In the genomic region with DNA sequence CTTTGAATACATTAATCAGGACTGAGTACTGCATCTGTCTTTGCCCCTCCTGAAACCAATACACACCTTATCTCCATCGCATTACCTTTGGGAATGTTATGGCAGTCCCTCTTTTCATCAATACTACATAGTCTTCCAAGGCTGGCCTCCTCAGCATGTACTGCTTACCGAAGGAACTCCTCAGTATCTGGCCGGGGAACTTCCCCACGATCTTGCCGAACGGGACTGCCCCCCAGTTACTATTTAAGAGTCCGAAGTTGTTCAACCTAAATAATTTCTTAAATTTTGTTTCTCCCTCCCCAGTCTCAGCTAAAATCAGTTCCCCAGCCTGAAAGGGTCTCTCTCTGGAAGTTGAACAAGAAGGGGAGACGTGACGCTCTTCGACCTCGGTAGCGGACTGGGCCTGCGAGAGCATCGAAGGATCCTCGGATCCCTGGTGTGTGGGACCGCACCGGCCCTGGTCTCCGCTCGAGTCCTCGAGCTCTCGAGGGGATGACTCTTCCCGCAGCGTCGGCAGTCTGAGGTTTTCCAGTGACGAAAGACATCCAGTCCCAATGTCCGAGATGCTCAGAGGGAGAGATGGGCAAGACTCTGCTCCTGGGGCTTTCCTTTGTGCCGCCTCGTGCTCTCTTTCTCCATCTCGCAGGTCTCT, we compare ENCODE assay signal across 8 cellular contexts. TPM values are rescaled to one million over a fixed set of nuclear protein-coding genes. Genes with fewer than 3 reads are reported as not detected.
DNase-seq lines count a peak whose midpoint lies in the region; ATAC-seq and TF ChIP-seq lines count a peak whose summit lies in the region.

No MANE protein-coding gene starts in this region.

- CTCF ChIA-PET in activated CD8-positive, alpha-beta T cell treated with anti-CD3 and anti-CD28 coated beads for 36 hours (lab: Charles Lee): interaction anchor here (0.9 to 2.2 kb wide), 5 partner anchors 25 to 85 kb away, joined by 3 to 14 read pairs (median 4); a partner anchor contains a TSS

- peaks cover 31% of the 10 kb centered on the region for H3K4me1 Mint-ChIP-seq in activated CD8-positive, alpha-beta T cell treated with anti-CD3 and anti-CD28 coated beads for 36 hours (ENCODE audit: low read depth)

- H3K36me3 ChIP-seq in gastroesophageal sphincter (peaks cover 0 to 4% of the 10 kb centered on the region in 2 donors), rectal smooth muscle tissue (ENCODE audit: control insufficient read depth, insufficient read depth, low read length) (no peaks in the 10 kb centered on the region)

- no peaks in the 10 kb centered on the region for H3K27me3 Mint-ChIP-seq in activated CD8-positive, alpha-beta T cell treated with anti-CD3 and anti-CD28 coated beads for 36 hours

- H3K4me1 ChIP-seq in gastroesophageal sphincter (peaks cover 4 to 48% (median 17%) of the 10 kb centered on the region in 3 donors), rectal smooth muscle tissue (ENCODE audit: control insufficient read depth, insufficient read depth, low read length) (peaks cover 8% of the 10 kb centered on the region)

- H3K27me3 ChIP-seq in gastroesophageal sphincter (no peaks in the 10 kb centered on the region), rectal smooth muscle tissue (ENCODE audit: control insufficient read depth, insufficient read depth, low read length) (no peaks in the 10 kb centered on the region)

- peak overlapping the region; percentile 31 to 85 (median 84) for H3K27ac ChIP-seq in gastroesophageal sphincter
- peak overlapping the region; percentile 60 for H3K27ac ChIP-seq in rectal smooth muscle tissue (ENCODE audit: low read depth, low read length)

- no peak for TF ChIP-seq EP300 in gastroesophageal sphincter (IDR thresholded peaks at IDR 0.05)

- H3K9ac ChIP-seq in rectal smooth muscle tissue (ENCODE audit: low read length): peak overlapping the region; percentile 39

- peak; percentile 25 for ATAC-seq in GM19452 (IDR thresholded peaks at IDR 0.05; ENCODE audit: unreplicated experiment)
- ATAC-seq in HG03558 (IDR thresholded peaks at IDR 0.05; ENCODE audit: extremely low read depth, unreplicated experiment): peak; percentile 3
- peak; percentile 5 for ATAC-seq in activated CD8-positive, alpha-beta T cell treated with anti-CD3 and anti-CD28 coated beads for 36 hours
- peak; percentile 47 for ATAC-seq in gastroesophageal sphincter

- H3K9me3 Mint-ChIP-seq in activated CD8-positive, alpha-beta T cell treated with anti-CD3 and anti-CD28 coated beads for 36 hours: no peaks in the 10 kb centered on the region

- 0% methylated on average over 7 to 16 of the region's 29 CpGs for WGBS in gastroesophageal sphincter (ENCODE audit: low coverage in 1 of 2), 2 donors

- H3K27ac Mint-ChIP-seq in activated CD8-positive, alpha-beta T cell treated with anti-CD3 and anti-CD28 coated beads for 36 hours: peak overlapping the region; percentile 96

- H3K4me3 ChIP-seq in gastroesophageal sphincter (peak overlapping the region; percentile 60 to 82), rectal smooth muscle tissue (ENCODE audit: low read length) (peak overlapping the region; percentile 84)

- H3K9me3 ChIP-seq in gastroesophageal sphincter: no peaks in the 10 kb centered on the region

- TF ChIP-seq POLR2A in gastroesophageal sphincter (IDR thresholded peaks at IDR 0.05): no peak

- POLR2A ChIA-PET in activated CD8-positive, alpha-beta T cell treated with anti-CD3 and anti-CD28 coated beads for 36 hours (lab: Charles Lee): interaction anchor here (0.8 to 2.6 kb wide), 19 partner anchors 9 to 247 kb away, joined by 3 to 30 read pairs (median 4); a partner anchor contains a TSS

- H3K36me3 Mint-ChIP-seq in activated CD8-positive, alpha-beta T cell treated with anti-CD3 and anti-CD28 coated beads for 36 hours (ENCODE audit: low read depth): peaks cover 17% of the 10 kb centered on the region

- DNase-seq in D341Med (ENCODE audit: low spot score): peak; percentile 47
- peak; percentile 26 for DNase-seq in activated CD8-positive, alpha-beta T cell treated with anti-CD3 and anti-CD28 coated beads for 36 hours
- no peak for DNase-seq in NK-92 (lab: John Stamatoyannopoulos, UW; ENCODE audit: unreplicated experiment)
- DNase-seq in NCI-H187 treated with DMSO at 0.1 percent for 48 hours (lab: John Stamatoyannopoulos, UW): no peak

- intact Hi-C loops in activated CD8-positive, alpha-beta T cell treated with anti-CD3 and anti-CD28 coated beads for 36 hours (cut with micrococcal nuclease): no loop called here

- H3K4me3 Mint-ChIP-seq in activated CD8-positive, alpha-beta T cell treated with anti-CD3 and anti-CD28 coated beads for 36 hours: peak overlapping the region; percentile 96

- no peak for TF ChIP-seq CTCF in activated CD8-positive, alpha-beta T cell treated with anti-CD3 and anti-CD28 coated beads for 36 hours (IDR thresholded peaks at IDR 0.05)
- no peak for TF ChIP-seq CTCF in gastroesophageal sphincter (IDR thresholded peaks at IDR 0.05)

RNA-seq across cellular contexts. Expression of a gene that starts 0.5 kb away (rescaled TPM):
- total RNA-seq in activated CD8-positive, alpha-beta T cell treated with anti-CD3 and anti-CD28 coated beads for 36 hours: 10 to 100 TPM; 14.5 to 19.3 TPM
- total RNA-seq in gastroesophageal sphincter: 10 to 100 TPM in 3 of 4 donors, 1 to 10 TPM in 1; 8.6 to 20.3 (median 12.7) TPM

RNA-seq across cellular contexts. Expression of a gene that starts 24.8 kb away (rescaled TPM):
- total RNA-seq in activated CD8-positive, alpha-beta T cell treated with anti-CD3 and anti-CD28 coated beads for 36 hours: 100 to 1,000 TPM; 121 to 129 TPM
- 10 to 100 TPM; 29.6 to 51.7 (median 39.0) TPM for total RNA-seq in gastroesophageal sphincter

RNA-seq across cellular contexts. Expression of a gene that starts 59.0 kb away (rescaled TPM):
- 1 to 10 TPM; 1.3 to 1.4 TPM for total RNA-seq in activated CD8-positive, alpha-beta T cell treated with anti-CD3 and anti-CD28 coated beads for 36 hours
- total RNA-seq in gastroesophageal sphincter: 1 to 10 TPM; 1.0 to 3.9 (median 2.1) TPM

Comparison
In these comparisons a context has a peak if more than half of its experiments do, and no peak if none do; other contexts are left out.
1. DNase-seq: peak in D341Med (single experiment) and activated CD8-positive, alpha-beta T cell treated with anti-CD3 and anti-CD28 coated beads for 36 hours (single experiment); none in NK-92 (single experiment) and NCI-H187 treated with DMSO at 0.1 percent for 48 hours (single experiment).
2. Peak in every context shown above with its lines, with median percentiles within 50 percentile points of each other: ATAC-seq.